ENCODE assay signal across 22 cellular contexts in genomic region chr7:4805110-4805978, GRCh38. TPM values are rescaled to one million over a fixed set of nuclear protein-coding genes. Genes with fewer than 3 reads are reported as not detected.
DNase-seq lines count a peak whose midpoint lies in the region; ATAC-seq and TF ChIP-seq lines count a peak whose summit lies in the region.
"Had no signal": no experiment of that assay in that cellular context is flagged by ENCODE, and none has a peak within 500 bp of the region (broad histone marks: within the 10 kb centered on the region; RNA-seq: fewer than 3 reads in every experiment).

No MANE protein-coding gene starts in this region.

- no peak overlapping the region for H3K27ac ChIP-seq in Panc1 (ENCODE audit: low read length)
- H3K27ac ChIP-seq: HL-60 had no signal

- CTCF ChIA-PET in Panc1 (lab: Charles Lee) = no interaction called here

- POLR2A ChIA-PET in Panc1 (lab: Charles Lee) = interaction anchor here (0.5 to 0.6 kb wide), 3 partner anchors 96 to 276 kb away, joined by 3 to 11 read pairs (median 4); no protein-coding TSS in a partner anchor

- peaks cover 22% of the 10 kb centered on the region for H3K4me1 ChIP-seq in Panc1 (ENCODE audit: control insufficient read depth, insufficient read depth, low read length)

- H3K9me3 ChIP-seq in Panc1 (ENCODE audit: control insufficient read depth, insufficient read depth, low read depth, low read length) = no peaks in the 10 kb centered on the region

- no peak for TF ChIP-seq CTCF in Panc1 (IDR thresholded peaks at IDR 0.05)

- no peaks in the 10 kb centered on the region for H3K36me3 ChIP-seq in Panc1 (ENCODE audit: control insufficient read depth, insufficient read depth, low read length)

- in situ Hi-C loops in Panc1 (cut with HindIII; ENCODE audit: low pct_unique_long_range_greater_than_20kb, low sequenced_read_pairs) = no loop called here

- intact Hi-C loops in Panc1 (cut with micrococcal nuclease; ENCODE audit: unreplicated experiment) (no loop called here), left ventricle myocardium superior (cut with micrococcal nuclease) (no loop called here)

- H3K27ac Mint-ChIP-seq in stimulated activated memory B cell treated with anti-CD40 and anti-IgM and Interleukin-4, amounts not matched to agents 10 μg/mL and 1 μg/mL and 100 μg/mL, for 72 hours = no peak overlapping the region
- H3K27ac Mint-ChIP-seq: CD4-positive, alpha-beta memory T cell; HFFc6 had no signal

- H3K4me3 Mint-ChIP-seq in stimulated activated memory B cell treated with anti-CD40 and anti-IgM and Interleukin-4, amounts not matched to agents 10 μg/mL and 1 μg/mL and 100 μg/mL, for 72 hours = no peak overlapping the region
- H3K4me3 Mint-ChIP-seq: HFFc6 had no signal

- no peaks in the 10 kb centered on the region for H3K27me3 ChIP-seq in Panc1 (ENCODE audit: control insufficient read depth, insufficient read depth, low read length)

- peaks cover 43% of the 10 kb centered on the region for H3K27me3 Mint-ChIP-seq in stimulated activated memory B cell treated with anti-CD40 and anti-IgM and Interleukin-4, amounts not matched to agents 10 μg/mL and 1 μg/mL and 100 μg/mL, for 72 hours

- no peaks in the 10 kb centered on the region for H3K9me3 Mint-ChIP-seq in stimulated activated memory B cell treated with anti-CD40 and anti-IgM and Interleukin-4, amounts not matched to agents 10 μg/mL and 1 μg/mL and 100 μg/mL, for 72 hours
- H3K9me3 Mint-ChIP-seq: CD4-positive, alpha-beta memory T cell; HFFc6 had no signal

- H3K4me3 ChIP-seq in Panc1 (ENCODE audit: low read depth in 2 of 2, low read length in 2 of 2) = peak overlapping the region in 1 of 2 experiments; percentile 20; a peak in 1 of 4 replicates

- DNase-seq in DMS53 (lab: John Stamatoyannopoulos, UW) = peak; percentile 70
- no peak for DNase-seq in Panc1 (ENCODE audit: low read depth, low spot score)
- DNase-seq in myocyte (ENCODE audit: low read depth) = peak; percentile 11
- no peak for DNase-seq in mucosa of gallbladder (ENCODE audit: low spot score)
- DNase-seq in left ventricle myocardium superior = no peak
- DNase-seq: CD4-positive, alpha-beta memory T cell; EL; GF-D8; H7; HFFc6; KG1; NCI-H1092 treated with DMSO at 0.1 percent for 48 hours; NCI-H2029 treated with DMSO at 0.1 percent for 48 hours; NCI-H226; NCI-H524 treated with DMSO at 0.1 percent for 48 hours; NCI-H82; Right ventricle myocardium superior had no signal

- H3K4me1 Mint-ChIP-seq in stimulated activated memory B cell treated with anti-CD40 and anti-IgM and Interleukin-4, amounts not matched to agents 10 μg/mL and 1 μg/mL and 100 μg/mL, for 72 hours = peaks cover 9% of the 10 kb centered on the region

- ATAC-seq in Panc1 (peak; percentile 55), HG03460 (IDR thresholded peaks at IDR 0.05; ENCODE audit: unreplicated experiment) (no peak), left ventricle myocardium superior (no peak)
- ATAC-seq in stimulated activated memory B cell treated with anti-CD40 and anti-IgM and Interleukin-4, amounts not matched to agents 10 μg/mL and 1 μg/mL and 100 μg/mL, for 72 hours = peak; percentile 25

- H3K36me3 Mint-ChIP-seq in stimulated activated memory B cell treated with anti-CD40 and anti-IgM and Interleukin-4, amounts not matched to agents 10 μg/mL and 1 μg/mL and 100 μg/mL, for 72 hours = no peaks in the 10 kb centered on the region
- H3K36me3 Mint-ChIP-seq: CD4-positive, alpha-beta memory T cell had no signal

- BruUV-seq in Panc1 (replicated peaks; lab: Mats Ljungman, UMichigan) = no TSS peak

RNA-seq across cellular contexts. Expression of gene AP5Z1, which starts 29.9 kb away (rescaled TPM):
- total RNA-seq in Panc1 (2021; ENCODE audit: unreplicated experiment) = 100.0 TPM
- 91.5 TPM for polyA plus RNA-seq in Panc1 (2012; ENCODE audit: insufficient read length)
- total RNA-seq in myocyte = 37.2 and 41.8 TPM in 2 replicates
- polyA plus RNA-seq in myocyte (2012) = 39.5 TPM
- 45.0 TPM for total RNA-seq in mucosa of gallbladder
- 10.5 TPM for total RNA-seq in left ventricle myocardium superior

RNA-seq across cellular contexts. Expression of gene PAPOLB, which starts 56.5 kb away (rescaled TPM):
- not detected for total RNA-seq in Panc1 (2021; ENCODE audit: unreplicated experiment)
- polyA plus RNA-seq in Panc1 (2012; ENCODE audit: insufficient read length) = not detected
- total RNA-seq in myocyte = 0.05 TPM in 1 of 2 replicates, not detected in the other
- not detected for polyA plus RNA-seq in myocyte (2012)
- 0.14 TPM for total RNA-seq in mucosa of gallbladder
- 0.05 TPM for total RNA-seq in left ventricle myocardium superior
- total RNA-seq: CD4-positive, alpha-beta memory T cell; HFFc6; HT-29; OCI-LY7 had no signal
- polyA plus RNA-seq: CD4-positive, alpha-beta memory T cell had no signal

Comparison
In these comparisons a context has a peak if more than half of its experiments do, and no peak if none do; other contexts are left out.
1. DNase-seq: peak in DMS53 (single experiment) and myocyte (single experiment); none in Panc1 (single experiment), mucosa of gallbladder (single experiment) and left ventricle myocardium superior (single experiment).
2. ATAC-seq: peak in Panc1 (single experiment) and stimulated activated memory B cell treated with anti-CD40 and anti-IgM and Interleukin-4, amounts not matched to agents 10 μg/mL and 1 μg/mL and 100 μg/mL, for 72 hours (single experiment); none in HG03460 (single experiment) and left ventricle myocardium superior (single experiment).